ENCODE assay signal across 25 cellular contexts in the genomic region with DNA sequence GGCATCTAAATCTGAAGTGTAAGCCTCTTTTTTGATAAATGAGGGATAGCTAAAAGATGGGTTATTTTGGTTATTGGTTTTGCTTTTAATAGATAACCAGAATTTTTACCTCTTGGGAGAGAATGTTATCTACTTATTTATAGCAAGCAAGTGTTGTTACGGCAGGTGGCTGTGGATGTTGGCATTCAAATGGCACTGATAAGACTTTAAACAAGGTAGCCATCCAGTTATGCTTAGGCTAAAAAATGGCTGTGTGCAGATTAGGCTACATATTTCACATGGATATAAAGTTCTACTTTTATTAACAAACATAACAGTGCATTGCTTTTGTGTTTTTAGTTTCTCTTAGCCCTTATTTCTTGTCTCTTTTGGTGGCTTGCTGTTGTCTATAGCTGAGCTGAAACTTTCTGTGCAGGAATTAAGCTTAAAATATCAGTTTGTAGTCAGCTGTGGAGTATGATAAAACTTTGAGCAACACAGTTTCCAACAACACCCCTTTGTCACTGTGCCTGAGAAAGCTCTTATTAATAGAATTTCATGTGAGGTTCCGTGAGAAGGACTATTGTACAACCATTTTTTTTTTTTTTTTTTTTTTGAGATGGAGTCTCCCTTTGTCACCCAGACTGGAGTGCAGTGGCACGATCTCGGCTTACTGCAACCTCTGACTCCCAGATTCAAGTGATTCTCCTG.
"Had no signal": no experiment of that assay in that cellular context is flagged by ENCODE, and none has a peak within 500 bp of the region (broad histone marks: within the 10 kb centered on the region; RNA-seq: fewer than 3 reads in every experiment).

No MANE protein-coding gene starts in this region.

- H3K27me3 ChIP-seq: breast epithelium, SJCRH30 had no signal

- H3K4me3 ChIP-seq: breast epithelium, SJCRH30 had no signal

- H3K27ac ChIP-seq: breast epithelium, SJCRH30 had no signal

- DNase-seq: activated CD4-positive, alpha-beta T cell treated with anti-CD3 and anti-CD28 coated beads for 4 hours; activated CD8-positive, alpha-beta memory T cell treated with anti-CD3 and anti-CD28 coated beads, Interleukin-2, amount 50 U/mL, for 4 hours; activated CD8-positive, alpha-beta T cell treated with anti-CD3 and anti-CD28 coated beads for 36 hours; activated gamma-delta T cell treated with Interleukin-2 at 50 U/mL for 16 hours; activated naive CD4-positive, alpha-beta T cell treated with anti-CD3 and anti-CD28 coated beads, Interleukin-2, amount 10 ng/mL, durations not matched to agents 7 days and 5 days; activated naive CD8-positive, alpha-beta T cell treated with anti-CD3 and anti-CD28 coated beads for 36 hours; activated T-cell treated with anti-CD3 and anti-CD28 coated beads, Interleukin-2, amount 50 U/mL, for 72 hours; MM.1S; NCI-H1105; NCI-H1436; NCI-H1694 treated with DMSO at 0.1 percent for 48 hours; NCI-H2029 treated with DMSO at 0.1 percent for 48 hours; NCI-H345; NCI-H510A; NCI-H526 treated with DMSO at 0.1 percent for 48 hours; NK-92 treated with Interleukin-12 subunit alpha and Interleukin-12 subunit beta, amount 100 ng/mL, for 24 hours; OCI-M1; RPMI8226; SJCRH30; SW 1271 had no signal

- H3K9me3 ChIP-seq: breast epithelium, SJCRH30 had no signal

- ATAC-seq: activated CD4-positive, CD25-positive, alpha-beta regulatory T cell treated with anti-CD3 and anti-CD28 coated beads, Interleukin-2, amount 50 U/mL, for 24 hours; activated CD8-positive, alpha-beta T cell treated with anti-CD3 and anti-CD28 coated beads for 36 hours; activated T-cell treated with anti-CD3 and anti-CD28 coated beads, Interleukin-2, amount 50 U/mL, for 72 hours; Panc1; Right ventricle myocardium inferior; SK-N-SH treated with all-trans-retinoic acid at 6 μM for 48 hours had no signal

- H3K4me1 ChIP-seq: SJCRH30 had no signal

- H3K36me3 ChIP-seq: breast epithelium, SJCRH30 had no signal
